In the genomic region with DNA sequence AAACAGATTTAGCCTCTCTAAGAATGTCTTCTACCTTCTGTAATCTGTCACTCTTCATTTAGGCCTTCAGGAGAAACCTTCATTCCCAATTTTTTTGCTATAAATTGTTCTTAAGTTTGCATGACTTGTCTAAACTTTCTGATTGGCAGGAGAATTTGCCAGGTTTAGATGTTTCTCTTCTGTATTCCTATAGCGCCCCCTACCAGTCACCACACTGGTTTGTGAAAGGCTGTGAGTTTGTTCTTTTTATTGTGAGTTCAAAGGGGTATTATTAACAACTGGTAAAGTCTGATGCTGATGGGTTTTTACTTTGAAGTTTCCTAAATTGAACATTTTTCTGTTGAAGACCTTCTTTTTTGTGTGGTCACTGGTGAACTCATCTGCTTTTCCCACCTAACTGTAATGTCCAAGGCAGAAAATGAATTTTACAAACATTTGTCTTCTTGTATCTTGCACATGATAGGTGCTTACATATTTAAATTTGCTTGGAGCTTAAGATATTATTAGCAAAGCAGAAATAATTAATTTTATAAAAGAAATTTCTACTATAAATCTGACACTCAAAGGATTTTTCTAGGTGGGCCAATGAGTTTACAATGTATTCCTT, we compare ENCODE assay signal across 9 cellular contexts. TPM values are rescaled to one million over a fixed set of nuclear protein-coding genes. Genes with fewer than 3 reads are reported as not detected.
DNase-seq lines count a peak whose midpoint lies in the region; ATAC-seq and TF ChIP-seq lines count a peak whose summit lies in the region.
"Had no signal": no experiment of that assay in that cellular context is flagged by ENCODE, and none has a peak within 500 bp of the region (broad histone marks: within the 10 kb centered on the region; RNA-seq: fewer than 3 reads in every experiment).

No MANE protein-coding gene starts in this region.

- no peaks in the 10 kb centered on the region for H3K36me3 ChIP-seq in hepatocyte (replicated peaks; ENCODE audit: insufficient read depth, low read depth)

- H3K27me3 ChIP-seq in hepatocyte: no peaks in the 10 kb centered on the region

- no peaks in the 10 kb centered on the region for H3K79me2 ChIP-seq in hepatocyte

- no peak overlapping the region for H3K27ac Mint-ChIP-seq in T-helper 17 cell

- peaks cover 10% of the 10 kb centered on the region for H3K4me1 Mint-ChIP-seq in T-helper 17 cell

- no peak overlapping the region for H3K4me3 ChIP-seq in hepatocyte

- no peak overlapping the region for H3K4me3 Mint-ChIP-seq in T-helper 17 cell

- WGBS in hepatocyte (ENCODE audit: low lambda C conversion rate, missing lambda C conversion rate): 14% methylated on average over 1 of the region's 1 CpG

- H3K27ac ChIP-seq in hepatocyte: no peak overlapping the region

- no peaks in the 10 kb centered on the region for H3K4me1 ChIP-seq in hepatocyte (ENCODE audit: insufficient read depth)

- H3K9me2 ChIP-seq in hepatocyte (replicated peaks; ENCODE audit: insufficient read depth): no peaks in the 10 kb centered on the region

- peak; percentile 74 for ATAC-seq in T-helper 17 cell
- ATAC-seq in HG03432 (IDR thresholded peaks at IDR 0.05; ENCODE audit: unreplicated experiment): no peak
- ATAC-seq in HG02938 (IDR thresholded peaks at IDR 0.05; ENCODE audit: unreplicated experiment): no peak

- no peak overlapping the region for H2AFZ ChIP-seq in hepatocyte

- H3K9me3 ChIP-seq in T-helper 17 cell (ENCODE audit: control insufficient read depth, low read length, poor library complexity, severe bottlenecking) (no peaks in the 10 kb centered on the region), hepatocyte (ENCODE audit: low read depth) (no peaks in the 10 kb centered on the region)

- peak; percentile 81 for TF ChIP-seq CTCF in hepatocyte (IDR thresholded peaks at IDR 0.05; ENCODE audit: poor library complexity)

- no peaks in the 10 kb centered on the region for H4K20me1 ChIP-seq in hepatocyte (ENCODE audit: insufficient read depth, poor library complexity, severe bottlenecking)

- H3K27me3 Mint-ChIP-seq in T-helper 17 cell: no peaks in the 10 kb centered on the region

- H3K4me2 ChIP-seq in hepatocyte: no peak overlapping the region

- H3K36me3 Mint-ChIP-seq in T-helper 17 cell (ENCODE audit: low read depth): peaks cover 19% of the 10 kb centered on the region

- DNase-seq in DMS53 (lab: John Stamatoyannopoulos, UW) (peak; percentile 83), HuH-7.5 (ENCODE audit: low spot score) (peak; percentile 7), T-helper 17 cell (peak; percentile 11 to 52 (median 18)), amniotic epithelial cell (ENCODE audit: low read depth) (peak; percentile 63), hepatocyte (ENCODE audit: low spot score) (peak; percentile 77)
- peak; percentile 14 to 57 for DNase-seq in stimulated activated CD4-positive, alpha-beta T cell treated with anti-CD3 and anti-CD28 coated beads, Interleukin-15, amount 100 ng/mL, for 48 hours (ENCODE audit: low read depth in 2 of 2)

RNA-seq across cellular contexts. Expression of a gene that starts 18.4 kb away (rescaled TPM):
- total RNA-seq in T-helper 17 cell: not detected
- 2.3 and 2.6 TPM in 2 replicates for total RNA-seq in hepatocyte
- polyA plus RNA-seq in hepatocyte: 1.5 and 1.9 TPM in 2 replicates
- total RNA-seq: activated CD8-positive, alpha-beta memory T cell treated with anti-CD3 and anti-CD28 coated beads for 36 hours had no signal

Comparison
In these comparisons a context has a peak if more than half of its experiments do, and no peak if none do; other contexts are left out.
1. DNase-seq: peak in every context shown above with its lines; median percentile 83 in DMS53; 77 in hepatocyte; 63 in amniotic epithelial cell; 36 in stimulated activated CD4-positive, alpha-beta T cell treated with anti-CD3 and anti-CD28 coated beads, Interleukin-15, amount 100 ng/mL, for 48 hours; 18 in T-helper 17 cell; 7 in HuH-7.5.